ENCODE assay signal across 29 cellular contexts in the genomic region with DNA sequence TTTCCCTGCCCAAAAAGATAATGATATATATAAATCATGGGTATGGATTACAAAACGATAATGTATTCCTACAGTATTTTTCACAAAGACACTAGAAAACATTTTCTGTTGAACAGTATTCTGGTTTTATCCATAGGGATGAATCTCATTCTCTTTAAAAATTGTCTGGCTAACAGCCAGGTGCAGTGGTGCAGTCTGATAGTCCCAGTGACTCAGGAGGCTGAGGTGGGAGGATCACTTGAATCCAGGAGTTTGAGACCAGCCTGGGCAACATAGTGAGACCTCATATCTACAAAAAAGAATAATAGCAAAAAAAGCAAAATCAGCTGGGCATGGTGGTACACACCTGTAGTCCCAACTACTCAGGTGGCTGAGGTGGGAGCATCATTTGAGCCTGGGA. TPM values are rescaled to one million over a fixed set of nuclear protein-coding genes. Genes with fewer than 3 reads are reported as not detected.
"Had no signal": no experiment of that assay in that cellular context is flagged by ENCODE, and none has a peak within 500 bp of the region (broad histone marks: within the 10 kb centered on the region; RNA-seq: fewer than 3 reads in every experiment).

No MANE protein-coding gene starts in this region.

- FAIRE-seq: endometrium, kidney had no signal

- ATAC-seq: activated CD4-positive, CD25-positive, alpha-beta regulatory T cell treated with anti-CD3 and anti-CD28 coated beads, Interleukin-2, amount 50 U/mL, for 24 hours; activated naive CD8-positive, alpha-beta T cell treated with anti-CD3 and anti-CD28 coated beads, Interleukin-2, amount 50 U/mL, for 24 hours; body of pancreas; foreskin keratinocyte; stimulated activated naive B cell treated with anti-CD40 and anti-IgM and Interleukin-4, amounts not matched to agents 10 μg/mL and 1 μg/mL and 100 μg/mL, for 72 hours had no signal

- DNase-seq: activated CD4-positive, alpha-beta memory T cell treated with anti-CD3 and anti-CD28 coated beads, Interleukin-2, amount 10 ng/mL, durations not matched to agents 7 days and 5 days; activated CD4-positive, alpha-beta T cell treated with anti-CD3 and anti-CD28 coated beads, Interleukin-2, amount 10 ng/mL, durations not matched to agents 24 days and 14 days; activated gamma-delta T cell; activated naive CD4-positive, alpha-beta T cell treated with anti-CD3 and anti-CD28 coated beads, Interleukin-2, amount 50 U/mL, for 16 hours; activated naive CD8-positive, alpha-beta T cell treated with anti-CD3 and anti-CD28 coated beads, Interleukin-2, amount 50 U/mL, for 24 hours; body of pancreas; effector CD4-positive, alpha-beta T cell; foreskin keratinocyte; kidney; naive B cell; sigmoid colon; stimulated activated CD4-positive, alpha-beta T cell treated with anti-CD3 and anti-CD28 coated beads, Interleukin-15, amount 100 ng/mL, for 24 hours; stimulated activated naive B cell treated with anti-CD40 and anti-IgM and Interleukin-4, amounts not matched to agents 10 μg/mL and 1 μg/mL and 100 μg/mL, for 72 hours; transverse colon had no signal

- H3K4me3 Mint-ChIP-seq: activated CD4-positive, alpha-beta memory T cell treated with anti-CD3 and anti-CD28 coated beads, Interleukin-2, amount 10 ng/mL, durations not matched to agents 7 days and 5 days; activated CD4-positive, alpha-beta T cell treated with anti-CD3 and anti-CD28 coated beads, Interleukin-2, amount 10 ng/mL, durations not matched to agents 24 days and 14 days; activated naive CD8-positive, alpha-beta T cell treated with anti-CD3 and anti-CD28 coated beads, Interleukin-2, amount 50 U/mL, for 24 hours; activated T-helper 1 cell treated with anti-CD3 and anti-CD28 coated beads, Interleukin-12 subunit alpha, Interleukin-12 subunit beta, Interleukin-2, Interleukin-4 antibody, amounts not matched to agents 30 ng/mL and 10 ng/mL and 1 ng/mL, durations not matched to agents 14 hours and 24 hours and 36 hours; dendritic cell treated with granulocyte-macrophage colony-stimulating factor and Interleukin-4, amounts not matched to agents 40 ng/mL and 50 ng/mL, for 4 days; naive B cell; stimulated activated naive B cell treated with anti-CD40 and anti-IgM and Interleukin-4, amounts not matched to agents 10 μg/mL and 1 μg/mL and 100 μg/mL, for 72 hours had no signal

- H3K4me3 ChIP-seq: body of pancreas, lung, sigmoid colon, smooth muscle cell, transverse colon, vagina had no signal

- H3K9me3 Mint-ChIP-seq: activated CD4-positive, alpha-beta memory T cell treated with anti-CD3 and anti-CD28 coated beads, Interleukin-2, amount 10 ng/mL, durations not matched to agents 7 days and 5 days; activated CD4-positive, alpha-beta T cell treated with anti-CD3 and anti-CD28 coated beads, Interleukin-2, amount 10 ng/mL, durations not matched to agents 24 days and 14 days; activated naive CD8-positive, alpha-beta T cell treated with anti-CD3 and anti-CD28 coated beads, Interleukin-2, amount 50 U/mL, for 24 hours; activated T-helper 1 cell treated with anti-CD3 and anti-CD28 coated beads, Interleukin-12 subunit alpha, Interleukin-12 subunit beta, Interleukin-2, Interleukin-4 antibody, amounts not matched to agents 30 ng/mL and 10 ng/mL and 1 ng/mL, durations not matched to agents 14 hours and 24 hours and 36 hours; dendritic cell treated with granulocyte-macrophage colony-stimulating factor and Interleukin-4, amounts not matched to agents 40 ng/mL and 50 ng/mL, for 4 days; naive B cell; stimulated activated naive B cell treated with anti-CD40 and anti-IgM and Interleukin-4, amounts not matched to agents 10 μg/mL and 1 μg/mL and 100 μg/mL, for 72 hours had no signal

- H3K27me3 Mint-ChIP-seq: activated CD4-positive, alpha-beta memory T cell treated with anti-CD3 and anti-CD28 coated beads, Interleukin-2, amount 10 ng/mL, durations not matched to agents 7 days and 5 days; activated CD4-positive, alpha-beta T cell treated with anti-CD3 and anti-CD28 coated beads, Interleukin-2, amount 10 ng/mL, durations not matched to agents 24 days and 14 days; activated naive CD8-positive, alpha-beta T cell treated with anti-CD3 and anti-CD28 coated beads, Interleukin-2, amount 50 U/mL, for 24 hours; dendritic cell treated with granulocyte-macrophage colony-stimulating factor and Interleukin-4, amounts not matched to agents 40 ng/mL and 50 ng/mL, for 4 days; naive B cell; stimulated activated naive B cell treated with anti-CD40 and anti-IgM and Interleukin-4, amounts not matched to agents 10 μg/mL and 1 μg/mL and 100 μg/mL, for 72 hours had no signal

- H3K27ac Mint-ChIP-seq: activated CD4-positive, alpha-beta memory T cell treated with anti-CD3 and anti-CD28 coated beads, Interleukin-2, amount 10 ng/mL, durations not matched to agents 7 days and 5 days; activated CD4-positive, alpha-beta T cell treated with anti-CD3 and anti-CD28 coated beads, Interleukin-2, amount 10 ng/mL, durations not matched to agents 24 days and 14 days; activated naive CD8-positive, alpha-beta T cell treated with anti-CD3 and anti-CD28 coated beads, Interleukin-2, amount 50 U/mL, for 24 hours; activated T-helper 1 cell treated with anti-CD3 and anti-CD28 coated beads, Interleukin-12 subunit alpha, Interleukin-12 subunit beta, Interleukin-2, Interleukin-4 antibody, amounts not matched to agents 30 ng/mL and 10 ng/mL and 1 ng/mL, durations not matched to agents 14 hours and 24 hours and 36 hours; dendritic cell treated with granulocyte-macrophage colony-stimulating factor and Interleukin-4, amounts not matched to agents 40 ng/mL and 50 ng/mL, for 4 days; stimulated activated naive B cell treated with anti-CD40 and anti-IgM and Interleukin-4, amounts not matched to agents 10 μg/mL and 1 μg/mL and 100 μg/mL, for 72 hours had no signal

- H3K4me1 ChIP-seq: foreskin keratinocyte, vagina had no signal

- H3K27ac ChIP-seq: body of pancreas, foreskin keratinocyte, sigmoid colon, transverse colon, vagina, VCaP had no signal

- H3K4me2 ChIP-seq: smooth muscle cell had no signal

- H3K9me3 ChIP-seq: body of pancreas, sigmoid colon, transverse colon, vagina had no signal

- H3K27me3 ChIP-seq: body of pancreas, foreskin keratinocyte, sigmoid colon, transverse colon, vagina had no signal

RNA-seq across cellular contexts. Expression of gene TMOD4, which starts 45.8 kb away (rescaled TPM):
- total RNA-seq: cardiac septum, fibroblast of lung, glomerular endothelial cell, mesenteric fat pad, renal cortical epithelial cell, smooth muscle cell, temporal lobe, transverse colon had no signal
- polyA plus RNA-seq: neural cell had no signal
